In genomic region chr17:44565866-44566443, GRCh38 we compare ENCODE assay signal across 1 cellular context.
TF ChIP-seq lines count a peak whose summit lies in the region.

No MANE protein-coding gene starts in this region.

TF ChIP-seq in GM12891, 5 proteins besides CTCF, POLR2A, EP300 and RAD21:
- no peak for TF ChIP-seq POU2F2 (IDR thresholded peaks at IDR 0.05; ENCODE audit: low read depth, low read length)
- no peak for TF ChIP-seq TAF1 (IDR thresholded peaks at IDR 0.05; ENCODE audit: low read depth, low read length)
- no peak for TF ChIP-seq SPI1 (IDR thresholded peaks at IDR 0.05; ENCODE audit: low read depth, low read length)
- no peak for TF ChIP-seq POLR2AphosphoS5 (IDR thresholded peaks at IDR 0.05; ENCODE audit: low read depth, low read length)
- TF ChIP-seq PAX5 (IDR thresholded peaks at IDR 0.05; ENCODE audit: insufficient read depth, low read length, severe bottlenecking) = no peak
TF ChIP-seq in GM12891: peak in this region for 0.
